Comparison of ENCODE assay signal across 21 cellular contexts in the genomic region with DNA sequence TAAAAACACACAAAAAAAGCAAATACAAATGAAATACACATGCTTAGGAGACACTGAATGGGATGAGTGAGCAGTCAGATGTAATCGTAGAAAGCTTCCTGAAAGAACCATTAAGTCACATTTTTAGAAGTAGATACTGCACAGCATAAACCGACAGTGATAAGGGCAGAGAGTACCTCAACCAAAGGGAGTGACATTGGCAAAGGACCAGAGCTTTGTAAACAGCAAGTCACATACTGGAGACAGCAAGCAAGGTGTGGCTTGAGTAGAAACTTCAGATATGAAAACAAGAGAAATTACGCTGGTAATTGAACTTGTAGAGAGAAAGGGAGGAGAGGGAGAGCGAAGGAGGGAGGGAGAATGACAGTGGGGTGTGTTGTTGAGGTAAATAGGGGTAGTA.
DNase-seq lines count a peak whose midpoint lies in the region; ATAC-seq, FAIRE-seq and TF ChIP-seq lines count a peak whose summit lies in the region.
"Had no signal": no experiment of that assay in that cellular context is flagged by ENCODE, and none has a peak within 500 bp of the region (broad histone marks: within the 10 kb centered on the region; RNA-seq: fewer than 3 reads in every experiment).

No MANE protein-coding gene starts in this region.

- TF ChIP-seq CTCF in left lung (IDR thresholded peaks at IDR 0.05), result no peak
- TF ChIP-seq CTCF in natural killer cell (IDR thresholded peaks at IDR 0.05), result no peak
- TF ChIP-seq CTCF in tibial artery (IDR thresholded peaks at IDR 0.05), result no peak

- ATAC-seq in left lung, result peak; percentile 75
- ATAC-seq in natural killer cell, result no peak
- ATAC-seq: GM23338, HCT116 had no signal

- no peak overlapping the region for H3K27ac Mint-ChIP-seq in natural killer cell
- H3K27ac Mint-ChIP-seq: CD4-positive, alpha-beta memory T cell; GM23338; H9 had no signal

- TF ChIP-seq POLR2A in GM12892 (IDR thresholded peaks at IDR 0.05; ENCODE audit: low read depth, low read length), result no peak

- no peaks in the 10 kb centered on the region for H3K9me3 Mint-ChIP-seq in natural killer cell
- H3K9me3 Mint-ChIP-seq: GM23338, H9 had no signal

- DNase-seq in NCI-H748 (lab: John Stamatoyannopoulos, UW; ENCODE audit: unreplicated experiment) (peak; percentile 19), NCI-H748 treated with DMSO at 0.1 percent for 48 hours (lab: John Stamatoyannopoulos, UW) (no peak), GM12892 (ENCODE audit: insufficient read length) (no peak), left lung (no peak), small intestine (peak; percentile 0), natural killer cell (no peak), tibial artery (no peak)
- no peak for DNase-seq in activated CD8-positive, alpha-beta memory T cell treated with anti-CD3 and anti-CD28 coated beads, Interleukin-2, amount 50 U/mL, for 48 hours
- DNase-seq: 8988T; C1 segment of cervical spinal cord; Calu3; CD4-positive, alpha-beta memory T cell; COR-L47; DMS53; DMS79 treated with DMSO at 0.1 percent for 48 hours; GF-D8; H9 had no signal

- no peak overlapping the region for H3K27ac ChIP-seq in left lung
- H3K27ac ChIP-seq in small intestine (ENCODE audit: low read depth in 1 of 2, low read length in 1 of 2), result no peak overlapping the region
- H3K27ac ChIP-seq in tibial artery, result no peak overlapping the region

- peaks cover 0 to 9% of the 10 kb centered on the region in 2 donors for H3K27me3 ChIP-seq in left lung
- H3K27me3 ChIP-seq in small intestine (ENCODE audit: control insufficient read depth in 2 of 2, insufficient read depth in 2 of 2, low read length in 2 of 2), result no peaks in the 10 kb centered on the region
- no peaks in the 10 kb centered on the region for H3K27me3 ChIP-seq in tibial artery

- intact Hi-C loops in left lung (cut with DNase I) (no loop called here), natural killer cell (cut with micrococcal nuclease) (no loop called here), tibial artery (cut with DNase I; ENCODE audit: low total_unique reads) (no loop called here)

- no peaks in the 10 kb centered on the region for H3K27me3 Mint-ChIP-seq in natural killer cell (ENCODE audit: low read depth in 2 of 2)

- H3K4me3 ChIP-seq in left lung, result no peak overlapping the region
- no peak overlapping the region for H3K4me3 ChIP-seq in small intestine (ENCODE audit: low read depth in 1 of 2, low read length in 2 of 2)
- H3K4me3 ChIP-seq in tibial artery, result no peak overlapping the region
- H3K4me3 ChIP-seq: GM23338 had no signal

- FAIRE-seq in GM12892 (lab: Jason Lieb, UNC) (peak; percentile 9), small intestine (lab: Jason Lieb, UNC) (no peak)
- FAIRE-seq: GM12891, GM19239 had no signal

- H3K36me3 ChIP-seq in left lung (no peaks in the 10 kb centered on the region), small intestine (ENCODE audit: control insufficient read depth in 2 of 2, insufficient read depth in 2 of 2, low read length in 2 of 2) (no peaks in the 10 kb centered on the region), tibial artery (no peaks in the 10 kb centered on the region)

- H3K4me1 ChIP-seq in left lung (no peaks in the 10 kb centered on the region), small intestine (ENCODE audit: control insufficient read depth in 2 of 2, insufficient read depth in 1 of 2, low read depth in 1 of 2, low read length in 1 of 2) (no peaks in the 10 kb centered on the region), tibial artery (no peaks in the 10 kb centered on the region)

- H3K4me1 Mint-ChIP-seq in natural killer cell, result no peaks in the 10 kb centered on the region
- H3K4me1 Mint-ChIP-seq: CD4-positive, alpha-beta memory T cell; GM23338; H9 had no signal

- 18 to 60% (median 27%) methylated on average over 4 of the region's 4 CpGs for WGBS in small intestine, 3 donors

- H3K9me3 ChIP-seq in left lung (no peaks in the 10 kb centered on the region), small intestine (ENCODE audit: control insufficient read depth, low read depth) (no peaks in the 10 kb centered on the region), tibial artery (no peaks in the 10 kb centered on the region)

- no peak overlapping the region for H3K4me3 Mint-ChIP-seq in natural killer cell
- H3K4me3 Mint-ChIP-seq: CD4-positive, alpha-beta memory T cell; GM23338; H9 had no signal

- H3K36me3 Mint-ChIP-seq in natural killer cell, result no peaks in the 10 kb centered on the region
- H3K36me3 Mint-ChIP-seq: CD4-positive, alpha-beta memory T cell had no signal

Comparison
In these comparisons a context has a peak if more than half of its experiments do, and no peak if none do; other contexts are left out.
1. DNase-seq: peak in NCI-H748 (single experiment) and small intestine (single experiment); none in NCI-H748 treated with DMSO at 0.1 percent for 48 hours (single experiment), GM12892 (single experiment), left lung (0 of 2), activated CD8-positive, alpha-beta memory T cell treated with anti-CD3 and anti-CD28 coated beads, Interleukin-2, amount 50 U/mL, for 48 hours (single experiment), natural killer cell (single experiment) and tibial artery (0 of 2).